18 cellular contexts compared by ENCODE assay signal in the genomic region with DNA sequence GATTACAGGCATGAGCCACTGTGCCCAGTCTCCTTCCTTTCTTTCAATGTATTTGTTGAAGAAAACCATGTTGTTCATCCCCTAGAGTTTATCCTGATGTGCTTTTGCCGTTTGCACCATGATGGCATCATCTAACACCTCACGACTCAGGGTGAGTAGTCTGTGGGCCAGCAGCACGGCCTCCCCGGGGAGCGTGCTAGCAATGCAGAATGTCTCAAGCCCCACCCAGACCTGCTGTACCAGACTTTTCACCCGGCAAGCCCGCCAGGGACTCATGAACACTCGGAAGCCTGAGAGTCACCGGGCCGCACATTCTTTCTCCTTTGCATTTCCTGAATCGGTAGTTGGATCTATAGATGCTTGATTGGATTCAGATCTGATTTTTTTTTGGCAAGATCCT.
A peak's percentile ranks its signal among the peaks of the same experiment; 100 is the strongest.
DNase-seq lines count a peak whose midpoint lies in the region; ATAC-seq and TF ChIP-seq lines count a peak whose summit lies in the region.
"Had no signal": no experiment of that assay in that cellular context is flagged by ENCODE, and none has a peak within 500 bp of the region (broad histone marks: within the 10 kb centered on the region; RNA-seq: fewer than 3 reads in every experiment).

No MANE protein-coding gene starts in this region.

- no peak for TF ChIP-seq POLR2A in IMR-90 (IDR thresholded peaks at IDR 0.05; ENCODE audit: low read depth, low read length)

- DNase-seq in IMR-90 (peak; percentile 34), PC-9 (peak; percentile 87 to 91), type B pancreatic cell (ENCODE audit: extremely low spot score, unreplicated experiment) (no peak), mucosa of descending colon (no peak)
- DNase-seq: CD8-positive, alpha-beta T cell; DMS 273 treated with DMSO at 0.1 percent for 48 hours; GOT3; HFFc6; NCI-H187 treated with DMSO at 0.1 percent for 48 hours; NCI-H2171 treated with DMSO at 0.1 percent for 48 hours; NCI-H510A treated with DMSO at 0.1 percent for 48 hours; SJCRH30 had no signal

- peaks cover 13% of the 10 kb centered on the region for H3K27me3 ChIP-seq in IMR-90 (ENCODE audit: control insufficient read depth, insufficient read depth, low read length)
- no peaks in the 10 kb centered on the region for H3K27me3 ChIP-seq in PC-9 (ENCODE audit: insufficient read depth, low read depth)
- H3K27me3 ChIP-seq: BE2C, SJCRH30 had no signal

- no peak overlapping the region for H3K14ac ChIP-seq in IMR-90 (replicated peaks; ENCODE audit: low read depth, low read length)

- H4K91ac ChIP-seq in IMR-90 (ENCODE audit: insufficient read depth, low read depth, low read length): no peak overlapping the region

- H3K4me1 ChIP-seq in IMR-90 (ENCODE audit: control insufficient read depth, insufficient read depth, low read length) (no peaks in the 10 kb centered on the region), PC-9 (replicated peaks; ENCODE audit: insufficient read depth) (peaks cover 25% of the 10 kb centered on the region), mucosa of descending colon (ENCODE audit: low read depth) (no peaks in the 10 kb centered on the region)
- H3K4me1 ChIP-seq: SJCRH30 had no signal

- H2AK9ac ChIP-seq in IMR-90 (replicated peaks; ENCODE audit: low read depth, low read length, poor library complexity): no peak overlapping the region

- peaks cover 4% of the 10 kb centered on the region for H3K4me1 Mint-ChIP-seq in type B pancreatic cell (ENCODE audit: unreplicated experiment)

- H3K27me3 Mint-ChIP-seq in type B pancreatic cell: peaks cover 20% of the 10 kb centered on the region

- no peak overlapping the region for H2BK15ac ChIP-seq in IMR-90 (ENCODE audit: low read depth, low read length)

- no peaks in the 10 kb centered on the region for H3K9me1 ChIP-seq in IMR-90 (ENCODE audit: insufficient read depth, low read length)

- no peak for TF ChIP-seq CTCF in IMR-90 (conservative IDR thresholded peaks at IDR 0.05; ENCODE audit: low read depth, low read length)
- TF ChIP-seq CTCF in PC-9 (conservative IDR thresholded peaks at IDR 0.05): no peak
- TF ChIP-seq CTCF in type B pancreatic cell (conservative IDR thresholded peaks at IDR 0.05): no peak
- TF ChIP-seq CTCF in mucosa of descending colon (IDR thresholded peaks at IDR 0.05): no peak

- intact Hi-C loops in IMR-90 (cut with micrococcal nuclease): loop anchor here (2.0 to 10.0 kb wide), 2 partner anchors 97 to 281 kb away; no protein-coding TSS in a partner anchor
- intact Hi-C loops in PC-9 (cut with micrococcal nuclease; ENCODE audit: unreplicated experiment): loop anchor here (1.0 to 2.0 kb wide), 3 partner anchors 81 to 359 kb away; no protein-coding TSS in a partner anchor
- intact Hi-C loops in mucosa of descending colon (cut with DNase I, micrococcal nuclease): no loop called here

- H2BK5ac ChIP-seq in IMR-90 (ENCODE audit: low read depth, low read length, poor library complexity, severe bottlenecking): no peak overlapping the region

- H2AK5ac ChIP-seq in IMR-90 (ENCODE audit: low read depth, low read length): no peak overlapping the region

- H3K79me2 ChIP-seq in PC-9 (ENCODE audit: low read depth): no peaks in the 10 kb centered on the region

- H3K4me2 ChIP-seq in IMR-90 (ENCODE audit: low read depth, low read length) (no peak overlapping the region), PC-9 (peak overlapping the region; percentile 54)

- H2BK20ac ChIP-seq in IMR-90 (ENCODE audit: low read depth, low read length): no peak overlapping the region

- H3K56ac ChIP-seq in IMR-90 (ENCODE audit: extremely low read depth, insufficient read depth, low read length): no peak overlapping the region

- no peak overlapping the region for H3K4me3 Mint-ChIP-seq in type B pancreatic cell
- H3K4me3 Mint-ChIP-seq: CD8-positive, alpha-beta T cell; HFFc6 had no signal

- no peaks in the 10 kb centered on the region for H3K9me3 Mint-ChIP-seq in type B pancreatic cell
- H3K9me3 Mint-ChIP-seq: CD8-positive, alpha-beta T cell; HFFc6 had no signal

- ATAC-seq in IMR-90 (ENCODE audit: low read depth): no peak
- peak; percentile 92 for ATAC-seq in esophagus mucosa
- no peak for ATAC-seq in mucosa of descending colon
- no peak for ATAC-seq in GM21619 (IDR thresholded peaks at IDR 0.05; ENCODE audit: unreplicated experiment)
- no peak for ATAC-seq in HG03460 (IDR thresholded peaks at IDR 0.05; ENCODE audit: unreplicated experiment)
- ATAC-seq: CD8-positive, alpha-beta T cell; HepG2 had no signal

- no peaks in the 10 kb centered on the region for H3K36me3 Mint-ChIP-seq in type B pancreatic cell
- H3K36me3 Mint-ChIP-seq: CD8-positive, alpha-beta T cell had no signal

- no peak overlapping the region for H3K18ac ChIP-seq in IMR-90 (ENCODE audit: low read depth, low read length)

- no peak for TF ChIP-seq RAD21 in IMR-90 (IDR thresholded peaks at IDR 0.05; ENCODE audit: low read length)

- H2AFZ ChIP-seq in IMR-90 (replicated peaks; ENCODE audit: low read length, poor library complexity) (peak overlapping the region; percentile 16), PC-9 (no peak overlapping the region)

- peak overlapping the region; percentile 79 for H3K27ac Mint-ChIP-seq in type B pancreatic cell
- H3K27ac Mint-ChIP-seq: CD8-positive, alpha-beta T cell; HFFc6 had no signal

- H3K9me3 ChIP-seq in IMR-90 (ENCODE audit: control insufficient read depth, insufficient read depth, low read length): no peaks in the 10 kb centered on the region
- H3K9me3 ChIP-seq in PC-9 (ENCODE audit: insufficient read depth, low read depth): no peaks in the 10 kb centered on the region
- H3K9me3 ChIP-seq in mucosa of descending colon: no peaks in the 10 kb centered on the region
- H3K9me3 ChIP-seq: BE2C, SJCRH30 had no signal

- dilution Hi-C loops in IMR-90 (cut with HindIII; ENCODE audit: low sequenced_read_pairs, unreplicated experiment): no loop called here

- H3F3A ChIP-seq in PC-9 (ENCODE audit: insufficient read depth, low read depth): peaks cover 10% of the 10 kb centered on the region

- H3K4ac ChIP-seq in IMR-90 (ENCODE audit: low read depth, low read length): no peak overlapping the region

- in situ Hi-C loops in IMR-90 (cut with MboI; ENCODE audit: low sequenced_read_pairs): no loop called here

- no peaks in the 10 kb centered on the region for H3K79me1 ChIP-seq in IMR-90 (ENCODE audit: low read depth in 1 of 2, low read length in 2 of 2)

- H3K36me3 ChIP-seq in IMR-90 (ENCODE audit: control insufficient read depth, insufficient read depth, low read length): no peaks in the 10 kb centered on the region
- no peaks in the 10 kb centered on the region for H3K36me3 ChIP-seq in PC-9 (ENCODE audit: low read depth)
- H3K36me3 ChIP-seq in mucosa of descending colon (ENCODE audit: low read depth): no peaks in the 10 kb centered on the region
- H3K36me3 ChIP-seq: BE2C, SJCRH30 had no signal

- no peak overlapping the region for H3K9ac ChIP-seq in IMR-90 (ENCODE audit: low read depth, low read length)

- WGBS in IMR-90 (ENCODE audit: extremely low coverage in 2 of 2, insufficient read length in 1 of 2), 2 experiments: 50% methylated on average over 4 of the region's 11 CpGs; no CpG with 5 or more reads in 1 of the 2 experiments

- H3K27ac ChIP-seq in IMR-90 (ENCODE audit: insufficient read depth, low read length) (no peak overlapping the region), PC-9 (peak overlapping the region; percentile 75)
- H3K27ac ChIP-seq: RWPE1, SJCRH30 had no signal

- no peak overlapping the region for H3K23ac ChIP-seq in IMR-90 (ENCODE audit: low read depth, low read length)

- no peak overlapping the region for H2BK120ac ChIP-seq in IMR-90 (ENCODE audit: low read depth, low read length)

- no peak overlapping the region for H3K4me3 ChIP-seq in IMR-90 (ENCODE audit: insufficient read depth, low read depth, low read length)
- H3K4me3 ChIP-seq in PC-9: no peak overlapping the region; the same call in 1 of the 2 replicates
- H3K4me3 ChIP-seq in mucosa of descending colon: no peak overlapping the region
- H3K4me3 ChIP-seq: SJCRH30 had no signal

- H4K8ac ChIP-seq in IMR-90 (ENCODE audit: low read depth in 2 of 2, low read length in 2 of 2): no peak overlapping the region

- CTCF ChIA-PET in IMR-90 (lab: Yijun Ruan, JAX): no interaction called here
- CTCF ChIA-PET in PC-9 (lab: Charles Lee): no interaction called here

- BruUV-seq in IMR-90 (replicated peaks; lab: Mats Ljungman, UMichigan): no TSS peak
- no TSS peak for BruUV-seq in PC-9 (replicated peaks; lab: Mats Ljungman, UMichigan)

- H3K9me2 ChIP-seq in PC-9 (ENCODE audit: insufficient read depth): no peaks in the 10 kb centered on the region

- H4K20me1 ChIP-seq in IMR-90 (ENCODE audit: insufficient read depth, low read length) (no peaks in the 10 kb centered on the region), PC-9 (ENCODE audit: insufficient read depth) (no peaks in the 10 kb centered on the region)

- H4K5ac ChIP-seq in IMR-90 (ENCODE audit: low read depth, low read length): no peak overlapping the region

- POLR2A ChIA-PET in IMR-90 (lab: Charles Lee; ENCODE audit: unreplicated experiment) (no interaction called here), PC-9 (lab: Charles Lee; ENCODE audit: unreplicated experiment) (no interaction called here)

TF ChIP-seq in IMR-90, 13 proteins besides CTCF, POLR2A, EP300 and RAD21 (continues in another document):
- TF ChIP-seq ELK1 (IDR thresholded peaks at IDR 0.05; ENCODE audit: borderline replicate concordance, low read depth, low read length) (no peak), CHD1 (IDR thresholded peaks at IDR 0.05; ENCODE audit: low read depth, low read length) (no peak), NFE2L2 (IDR thresholded peaks at IDR 0.05; ENCODE audit: low read depth, low read length) (no peak), MAZ (IDR thresholded peaks at IDR 0.05; ENCODE audit: borderline replicate concordance, low read depth, low read length) (no peak), SMC3 (IDR thresholded peaks at IDR 0.05; ENCODE audit: low read depth, low read length) (no peak), BHLHE40 (IDR thresholded peaks at IDR 0.05; ENCODE audit: low read depth, low read length) (no peak)
- TF ChIP-seq, protein P1, sequence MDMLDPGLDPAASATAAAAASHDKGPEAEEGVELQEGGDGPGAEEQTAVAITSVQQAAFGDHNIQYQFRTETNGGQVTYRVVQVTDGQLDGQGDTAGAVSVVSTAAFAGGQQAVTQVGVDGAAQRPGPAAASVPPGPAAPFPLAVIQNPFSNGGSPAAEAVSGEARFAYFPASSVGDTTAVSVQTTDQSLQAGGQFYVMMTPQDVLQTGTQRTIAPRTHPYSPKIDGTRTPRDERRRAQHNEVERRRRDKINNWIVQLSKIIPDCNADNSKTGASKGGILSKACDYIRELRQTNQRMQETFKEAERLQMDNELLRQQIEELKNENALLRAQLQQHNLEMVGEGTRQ (IDR thresholded peaks at IDR 0.05; ENCODE audit: low read depth, low read length): no peak

Comparison
In these comparisons a context has a peak if more than half of its experiments do, and no peak if none do; other contexts are left out.
1. DNase-seq: peak in IMR-90 (single experiment) and PC-9 (2 of 2); none in type B pancreatic cell (single experiment) and mucosa of descending colon (0 of 3).
2. intact Hi-C loops: an anchor here in IMR-90 (2.0 to 10.0 kb wide) and PC-9 (1.0 to 2.0 kb wide); none called in mucosa of descending colon.